In the genomic region with DNA sequence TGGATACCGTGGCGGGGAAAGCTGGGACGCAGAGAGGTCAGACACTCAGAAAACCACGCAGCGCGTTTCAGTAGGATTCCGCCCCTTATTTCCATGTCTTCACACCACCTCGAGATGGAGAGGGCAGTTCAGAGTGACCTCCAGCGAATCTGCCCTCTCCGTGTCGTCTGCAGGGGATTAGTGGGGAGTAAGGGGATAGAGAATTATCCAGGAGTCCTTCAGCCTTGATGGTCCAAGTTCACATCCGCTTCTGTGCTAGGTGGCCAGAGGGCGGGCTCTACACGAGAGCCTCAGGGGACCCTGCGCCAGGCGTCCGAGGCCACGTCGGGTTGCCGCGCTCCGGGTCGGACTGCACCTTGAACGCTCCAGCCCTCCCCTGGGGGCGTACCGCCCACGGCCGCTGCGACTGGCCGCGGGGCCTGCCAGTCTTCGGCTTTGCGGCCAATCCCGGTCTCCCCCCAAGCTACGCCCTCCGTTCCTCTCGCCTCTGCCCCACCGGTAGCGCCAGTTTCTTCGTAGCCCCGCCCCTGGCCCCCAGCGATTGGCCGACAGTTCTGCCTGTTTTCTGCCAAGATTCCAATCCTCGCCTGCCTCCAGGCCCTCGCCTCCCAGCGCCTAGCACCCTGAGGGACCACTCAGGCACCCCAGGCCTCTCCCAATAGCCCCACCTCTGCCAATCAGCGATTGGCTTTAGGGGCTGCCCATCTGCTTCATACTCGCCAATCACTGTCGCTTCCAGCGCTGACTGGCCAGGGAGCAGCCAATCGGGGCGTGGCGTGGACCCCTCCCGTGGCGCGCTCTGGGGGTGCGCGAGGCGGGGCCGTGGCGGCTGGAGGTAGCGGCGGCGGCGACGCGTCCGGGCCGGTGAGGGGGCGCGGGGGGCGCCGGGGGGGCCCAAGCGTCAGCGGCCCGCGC, we compare ENCODE assay signal across 1 cellular context.
TF ChIP-seq lines count a peak whose summit lies in the region.

A gene with protein sequence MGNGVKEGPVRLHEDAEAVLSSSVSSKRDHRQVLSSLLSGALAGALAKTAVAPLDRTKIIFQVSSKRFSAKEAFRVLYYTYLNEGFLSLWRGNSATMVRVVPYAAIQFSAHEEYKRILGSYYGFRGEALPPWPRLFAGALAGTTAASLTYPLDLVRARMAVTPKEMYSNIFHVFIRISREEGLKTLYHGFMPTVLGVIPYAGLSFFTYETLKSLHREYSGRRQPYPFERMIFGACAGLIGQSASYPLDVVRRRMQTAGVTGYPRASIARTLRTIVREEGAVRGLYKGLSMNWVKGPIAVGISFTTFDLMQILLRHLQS (plus strand): TSS at position 812 of the 915 bp plus-strand sequence. CDS start 32,131 bp downstream, outside the sequence.

TF ChIP-seq in K562, 482 proteins besides CTCF, POLR2A, EP300 and RAD21 (continued from another document and continues in another):
- TF ChIP-seq, protein P1, sequence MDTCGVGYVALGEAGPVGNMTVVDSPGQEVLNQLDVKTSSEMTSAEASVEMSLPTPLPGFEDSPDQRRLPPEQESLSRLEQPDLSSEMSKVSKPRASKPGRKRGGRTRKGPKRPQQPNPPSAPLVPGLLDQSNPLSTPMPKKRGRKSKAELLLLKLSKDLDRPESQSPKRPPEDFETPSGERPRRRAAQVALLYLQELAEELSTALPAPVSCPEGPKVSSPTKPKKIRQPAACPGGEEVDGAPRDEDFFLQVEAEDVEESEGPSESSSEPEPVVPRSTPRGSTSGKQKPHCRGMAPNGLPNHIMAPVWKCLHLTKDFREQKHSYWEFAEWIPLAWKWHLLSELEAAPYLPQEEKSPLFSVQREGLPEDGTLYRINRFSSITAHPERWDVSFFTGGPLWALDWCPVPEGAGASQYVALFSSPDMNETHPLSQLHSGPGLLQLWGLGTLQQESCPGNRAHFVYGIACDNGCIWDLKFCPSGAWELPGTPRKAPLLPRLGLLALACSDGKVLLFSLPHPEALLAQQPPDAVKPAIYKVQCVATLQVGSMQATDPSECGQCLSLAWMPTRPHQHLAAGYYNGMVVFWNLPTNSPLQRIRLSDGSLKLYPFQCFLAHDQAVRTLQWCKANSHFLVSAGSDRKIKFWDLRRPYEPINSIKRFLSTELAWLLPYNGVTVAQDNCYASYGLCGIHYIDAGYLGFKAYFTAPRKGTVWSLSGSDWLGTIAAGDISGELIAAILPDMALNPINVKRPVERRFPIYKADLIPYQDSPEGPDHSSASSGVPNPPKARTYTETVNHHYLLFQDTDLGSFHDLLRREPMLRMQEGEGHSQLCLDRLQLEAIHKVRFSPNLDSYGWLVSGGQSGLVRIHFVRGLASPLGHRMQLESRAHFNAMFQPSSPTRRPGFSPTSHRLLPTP (IDR thresholded peaks at IDR 0.05; ENCODE audit: borderline replicate concordance, extremely low read depth, insufficient read length): no peak
- TF ChIP-seq, protein P2, sequence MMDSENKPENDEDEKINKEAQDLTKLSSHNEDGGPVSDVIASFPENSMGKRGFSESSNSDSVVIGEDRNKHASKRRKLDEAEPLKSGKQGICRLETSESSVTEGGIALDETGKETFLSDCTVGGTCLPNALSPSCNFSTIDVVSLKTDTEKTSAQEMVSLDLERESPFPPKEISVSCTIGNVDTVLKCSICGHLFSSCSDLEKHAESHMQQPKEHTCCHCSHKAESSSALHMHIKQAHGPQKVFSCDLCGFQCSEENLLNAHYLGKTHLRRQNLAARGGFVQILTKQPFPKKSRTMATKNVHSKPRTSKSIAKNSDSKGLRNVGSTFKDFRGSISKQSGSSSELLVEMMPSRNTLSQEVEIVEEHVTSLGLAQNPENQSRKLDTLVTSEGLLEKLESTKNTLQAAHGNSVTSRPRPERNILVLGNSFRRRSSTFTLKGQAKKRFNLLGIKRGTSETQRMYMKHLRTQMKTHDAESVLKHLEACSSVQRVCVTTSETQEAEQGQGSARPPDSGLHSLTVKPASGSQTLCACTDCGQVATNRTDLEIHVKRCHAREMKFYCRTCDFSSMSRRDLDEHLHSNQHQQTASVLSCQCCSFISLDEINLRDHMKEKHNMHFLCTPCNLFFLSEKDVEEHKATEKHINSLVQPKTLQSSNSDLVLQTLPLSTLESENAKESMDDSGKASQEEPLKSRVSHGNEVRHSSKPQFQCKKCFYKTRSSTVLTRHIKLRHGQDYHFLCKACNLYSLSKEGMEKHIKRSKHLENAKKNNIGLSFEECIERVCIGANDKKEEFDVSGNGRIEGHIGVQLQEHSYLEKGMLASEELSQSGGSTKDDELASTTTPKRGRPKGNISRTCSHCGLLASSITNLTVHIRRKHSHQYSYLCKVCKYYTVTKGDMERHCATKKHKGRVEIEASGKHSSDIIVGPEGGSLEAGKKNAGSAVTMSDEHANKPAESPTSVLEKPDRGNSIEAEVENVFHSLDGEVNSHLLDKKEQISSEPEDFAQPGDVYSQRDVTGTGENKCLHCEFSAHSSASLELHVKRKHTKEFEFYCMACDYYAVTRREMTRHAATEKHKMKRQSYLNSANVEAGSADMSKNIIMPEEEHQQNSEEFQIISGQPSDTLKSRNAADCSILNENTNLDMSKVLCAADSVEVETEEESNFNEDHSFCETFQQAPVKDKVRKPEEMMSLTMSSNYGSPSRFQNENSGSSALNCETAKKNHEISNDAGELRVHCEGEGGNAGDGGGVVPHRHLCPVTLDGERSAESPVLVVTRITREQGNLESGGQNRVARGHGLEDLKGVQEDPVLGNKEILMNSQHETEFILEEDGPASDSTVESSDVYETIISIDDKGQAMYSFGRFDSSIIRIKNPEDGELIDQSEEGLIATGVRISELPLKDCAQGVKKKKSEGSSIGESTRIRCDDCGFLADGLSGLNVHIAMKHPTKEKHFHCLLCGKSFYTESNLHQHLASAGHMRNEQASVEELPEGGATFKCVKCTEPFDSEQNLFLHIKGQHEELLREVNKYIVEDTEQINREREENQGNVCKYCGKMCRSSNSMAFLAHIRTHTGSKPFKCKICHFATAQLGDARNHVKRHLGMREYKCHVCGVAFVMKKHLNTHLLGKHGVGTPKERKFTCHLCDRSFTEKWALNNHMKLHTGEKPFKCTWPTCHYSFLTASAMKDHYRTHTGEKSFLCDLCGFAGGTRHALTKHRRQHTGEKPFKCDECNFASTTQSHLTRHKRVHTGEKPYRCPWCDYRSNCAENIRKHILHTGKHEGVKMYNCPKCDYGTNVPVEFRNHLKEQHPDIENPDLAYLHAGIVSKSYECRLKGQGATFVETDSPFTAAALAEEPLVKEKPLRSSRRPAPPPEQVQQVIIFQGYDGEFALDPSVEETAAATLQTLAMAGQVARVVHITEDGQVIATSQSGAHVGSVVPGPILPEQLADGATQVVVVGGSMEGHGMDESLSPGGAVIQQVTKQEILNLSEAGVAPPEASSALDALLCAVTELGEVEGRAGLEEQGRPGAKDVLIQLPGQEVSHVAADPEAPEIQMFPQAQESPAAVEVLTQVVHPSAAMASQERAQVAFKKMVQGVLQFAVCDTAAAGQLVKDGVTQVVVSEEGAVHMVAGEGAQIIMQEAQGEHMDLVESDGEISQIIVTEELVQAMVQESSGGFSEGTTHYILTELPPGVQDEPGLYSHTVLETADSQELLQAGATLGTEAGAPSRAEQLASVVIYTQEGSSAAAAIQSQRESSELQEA (IDR thresholded peaks at IDR 0.05; ENCODE audit: low read depth): no peak
- TF ChIP-seq, protein P3, sequence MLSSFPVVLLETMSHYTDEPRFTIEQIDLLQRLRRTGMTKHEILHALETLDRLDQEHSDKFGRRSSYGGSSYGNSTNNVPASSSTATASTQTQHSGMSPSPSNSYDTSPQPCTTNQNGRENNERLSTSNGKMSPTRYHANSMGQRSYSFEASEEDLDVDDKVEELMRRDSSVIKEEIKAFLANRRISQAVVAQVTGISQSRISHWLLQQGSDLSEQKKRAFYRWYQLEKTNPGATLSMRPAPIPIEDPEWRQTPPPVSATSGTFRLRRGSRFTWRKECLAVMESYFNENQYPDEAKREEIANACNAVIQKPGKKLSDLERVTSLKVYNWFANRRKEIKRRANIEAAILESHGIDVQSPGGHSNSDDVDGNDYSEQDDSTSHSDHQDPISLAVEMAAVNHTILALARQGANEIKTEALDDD (IDR thresholded peaks at IDR 0.05): no peak
- TF ChIP-seq NRF1 (conservative IDR thresholded peaks at IDR 0.05 in 1 of 2, IDR thresholded peaks at IDR 0.05 in 1 of 2): peak; percentile 82 to 86
- TF ChIP-seq, protein P4, sequence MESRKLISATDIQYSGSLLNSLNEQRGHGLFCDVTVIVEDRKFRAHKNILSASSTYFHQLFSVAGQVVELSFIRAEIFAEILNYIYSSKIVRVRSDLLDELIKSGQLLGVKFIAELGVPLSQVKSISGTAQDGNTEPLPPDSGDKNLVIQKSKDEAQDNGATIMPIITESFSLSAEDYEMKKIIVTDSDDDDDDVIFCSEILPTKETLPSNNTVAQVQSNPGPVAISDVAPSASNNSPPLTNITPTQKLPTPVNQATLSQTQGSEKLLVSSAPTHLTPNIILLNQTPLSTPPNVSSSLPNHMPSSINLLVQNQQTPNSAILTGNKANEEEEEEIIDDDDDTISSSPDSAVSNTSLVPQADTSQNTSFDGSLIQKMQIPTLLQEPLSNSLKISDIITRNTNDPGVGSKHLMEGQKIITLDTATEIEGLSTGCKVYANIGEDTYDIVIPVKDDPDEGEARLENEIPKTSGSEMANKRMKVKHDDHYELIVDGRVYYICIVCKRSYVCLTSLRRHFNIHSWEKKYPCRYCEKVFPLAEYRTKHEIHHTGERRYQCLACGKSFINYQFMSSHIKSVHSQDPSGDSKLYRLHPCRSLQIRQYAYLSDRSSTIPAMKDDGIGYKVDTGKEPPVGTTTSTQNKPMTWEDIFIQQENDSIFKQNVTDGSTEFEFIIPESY (CRISPR knock-in tag; IDR thresholded peaks at IDR 0.05): no peak
- no peak for TF ChIP-seq U2AF2 (optimal IDR thresholded peaks at IDR 0.05; ENCODE audit: low read depth, low read length)
- TF ChIP-seq FOXA1 (IDR thresholded peaks at IDR 0.05; ENCODE audit: borderline replicate concordance): no peak
- no peak for TF ChIP-seq TARDBP (IDR thresholded peaks at IDR 0.05)
- TF ChIP-seq, protein P5, sequence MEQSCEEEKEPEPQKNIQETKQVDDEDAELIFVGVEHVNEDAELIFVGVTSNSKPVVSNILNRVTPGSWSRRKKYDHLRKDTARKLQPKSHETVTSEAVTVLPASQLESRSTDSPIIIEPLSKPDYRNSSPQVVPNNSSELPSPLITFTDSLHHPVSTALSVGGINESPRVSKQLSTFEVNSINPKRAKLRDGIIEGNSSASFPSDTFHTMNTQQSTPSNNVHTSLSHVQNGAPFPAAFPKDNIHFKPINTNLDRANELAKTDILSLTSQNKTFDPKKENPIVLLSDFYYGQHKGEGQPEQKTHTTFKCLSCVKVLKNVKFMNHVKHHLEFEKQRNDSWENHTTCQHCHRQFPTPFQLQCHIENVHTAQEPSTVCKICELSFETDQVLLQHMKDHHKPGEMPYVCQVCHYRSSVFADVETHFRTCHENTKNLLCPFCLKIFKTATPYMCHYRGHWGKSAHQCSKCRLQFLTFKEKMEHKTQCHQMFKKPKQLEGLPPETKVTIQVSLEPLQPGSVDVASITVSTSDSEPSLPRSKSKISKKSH (CRISPR knock-in tag; IDR thresholded peaks at IDR 0.05): no peak
- no peak for TF ChIP-seq SAFB2 (IDR thresholded peaks at IDR 0.05; ENCODE audit: borderline replicate concordance, low read depth, low read length, severe bottlenecking)
- TF ChIP-seq PTBP1 (IDR thresholded peaks at IDR 0.05; ENCODE audit: low read depth, low read length): no peak
- TF ChIP-seq, protein P6, sequence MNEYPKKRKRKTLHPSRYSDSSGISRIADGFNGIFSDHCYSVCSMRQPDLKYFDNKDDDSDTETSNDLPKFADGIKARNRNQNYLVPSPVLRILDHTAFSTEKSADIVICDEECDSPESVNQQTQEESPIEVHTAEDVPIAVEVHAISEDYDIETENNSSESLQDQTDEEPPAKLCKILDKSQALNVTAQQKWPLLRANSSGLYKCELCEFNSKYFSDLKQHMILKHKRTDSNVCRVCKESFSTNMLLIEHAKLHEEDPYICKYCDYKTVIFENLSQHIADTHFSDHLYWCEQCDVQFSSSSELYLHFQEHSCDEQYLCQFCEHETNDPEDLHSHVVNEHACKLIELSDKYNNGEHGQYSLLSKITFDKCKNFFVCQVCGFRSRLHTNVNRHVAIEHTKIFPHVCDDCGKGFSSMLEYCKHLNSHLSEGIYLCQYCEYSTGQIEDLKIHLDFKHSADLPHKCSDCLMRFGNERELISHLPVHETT (CRISPR knock-in tag; conservative IDR thresholded peaks at IDR 0.05 in 1 of 2, IDR thresholded peaks at IDR 0.05 in 1 of 2): no peak
- TF ChIP-seq, protein P7, sequence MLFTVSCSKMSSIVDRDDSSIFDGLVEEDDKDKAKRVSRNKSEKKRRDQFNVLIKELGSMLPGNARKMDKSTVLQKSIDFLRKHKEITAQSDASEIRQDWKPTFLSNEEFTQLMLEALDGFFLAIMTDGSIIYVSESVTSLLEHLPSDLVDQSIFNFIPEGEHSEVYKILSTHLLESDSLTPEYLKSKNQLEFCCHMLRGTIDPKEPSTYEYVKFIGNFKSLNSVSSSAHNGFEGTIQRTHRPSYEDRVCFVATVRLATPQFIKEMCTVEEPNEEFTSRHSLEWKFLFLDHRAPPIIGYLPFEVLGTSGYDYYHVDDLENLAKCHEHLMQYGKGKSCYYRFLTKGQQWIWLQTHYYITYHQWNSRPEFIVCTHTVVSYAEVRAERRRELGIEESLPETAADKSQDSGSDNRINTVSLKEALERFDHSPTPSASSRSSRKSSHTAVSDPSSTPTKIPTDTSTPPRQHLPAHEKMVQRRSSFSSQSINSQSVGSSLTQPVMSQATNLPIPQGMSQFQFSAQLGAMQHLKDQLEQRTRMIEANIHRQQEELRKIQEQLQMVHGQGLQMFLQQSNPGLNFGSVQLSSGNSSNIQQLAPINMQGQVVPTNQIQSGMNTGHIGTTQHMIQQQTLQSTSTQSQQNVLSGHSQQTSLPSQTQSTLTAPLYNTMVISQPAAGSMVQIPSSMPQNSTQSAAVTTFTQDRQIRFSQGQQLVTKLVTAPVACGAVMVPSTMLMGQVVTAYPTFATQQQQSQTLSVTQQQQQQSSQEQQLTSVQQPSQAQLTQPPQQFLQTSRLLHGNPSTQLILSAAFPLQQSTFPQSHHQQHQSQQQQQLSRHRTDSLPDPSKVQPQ (CRISPR knock-in tag; IDR thresholded peaks at IDR 0.05; ENCODE audit: borderline replicate concordance): no peak
- TF ChIP-seq, protein P8, sequence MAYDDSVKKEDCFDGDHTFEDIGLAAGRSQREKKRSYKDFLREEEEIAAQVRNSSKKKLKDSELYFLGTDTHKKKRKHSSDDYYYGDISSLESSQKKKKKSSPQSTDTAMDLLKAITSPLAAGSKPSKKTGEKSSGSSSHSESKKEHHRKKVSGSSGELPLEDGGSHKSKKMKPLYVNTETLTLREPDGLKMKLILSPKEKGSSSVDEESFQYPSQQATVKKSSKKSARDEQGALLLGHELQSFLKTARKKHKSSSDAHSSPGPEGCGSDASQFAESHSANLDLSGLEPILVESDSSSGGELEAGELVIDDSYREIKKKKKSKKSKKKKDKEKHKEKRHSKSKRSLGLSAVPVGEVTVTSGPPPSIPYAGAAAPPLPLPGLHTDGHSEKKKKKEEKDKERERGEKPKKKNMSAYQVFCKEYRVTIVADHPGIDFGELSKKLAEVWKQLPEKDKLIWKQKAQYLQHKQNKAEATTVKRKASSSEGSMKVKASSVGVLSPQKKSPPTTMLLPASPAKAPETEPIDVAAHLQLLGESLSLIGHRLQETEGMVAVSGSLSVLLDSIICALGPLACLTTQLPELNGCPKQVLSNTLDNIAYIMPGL (CRISPR knock-in tag; IDR thresholded peaks at IDR 0.05): no peak
- TF ChIP-seq ZNF316 (IDR thresholded peaks at IDR 0.05): no peak
- TF ChIP-seq SMAD3 (CRISPR knock-in tag; conservative IDR thresholded peaks at IDR 0.05): 0 out of 2 replicates have a peak, but pooled peaks have one; percentile 7
- TF ChIP-seq, protein P9, sequence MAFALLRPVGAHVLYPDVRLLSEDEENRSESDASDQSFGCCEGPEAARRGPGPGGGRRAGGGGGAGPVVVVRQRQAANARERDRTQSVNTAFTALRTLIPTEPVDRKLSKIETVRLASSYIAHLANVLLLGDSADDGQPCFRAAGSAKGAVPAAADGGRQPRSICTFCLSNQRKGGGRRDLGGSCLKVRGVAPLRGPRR (CRISPR knock-in tag; IDR thresholded peaks at IDR 0.05): no peak
